Comparison of ENCODE assay signal across 23 cellular contexts in the genomic region with DNA sequence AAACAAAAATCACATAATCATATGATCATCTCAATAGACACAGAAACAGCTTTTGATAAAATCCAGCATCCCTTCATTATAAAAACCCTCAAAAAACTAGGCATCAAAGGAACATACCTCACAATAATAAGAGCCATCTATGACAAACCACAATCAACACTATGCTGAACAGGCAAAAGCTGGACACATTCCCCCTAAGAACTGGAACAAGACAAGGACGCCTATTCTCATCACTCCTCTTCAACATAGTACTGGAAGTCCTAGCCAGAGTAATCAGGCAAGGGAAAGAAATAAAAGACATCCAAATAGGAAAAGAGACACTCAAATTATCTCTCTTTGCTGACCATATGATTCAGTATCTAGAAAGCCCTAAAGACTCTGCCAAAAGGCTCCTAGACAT.
"Had no signal": no experiment of that assay in that cellular context is flagged by ENCODE, and none has a peak within 500 bp of the region (broad histone marks: within the 10 kb centered on the region; RNA-seq: fewer than 3 reads in every experiment).

No MANE protein-coding gene starts in this region.

- H3K4me1 ChIP-seq: Peyer's patch had no signal

- DNase-seq: activated CD4-positive, alpha-beta T cell treated with anti-CD3 and anti-CD28 coated beads for 48 hours; activated CD4-positive, alpha-beta T cell treated with anti-CD3 and anti-CD28 coated beads, Interleukin-2, amount 50 U/mL, for 48 hours; activated CD4-positive, CD25-positive, alpha-beta regulatory T cell treated with anti-CD3 and anti-CD28 coated beads, Interleukin-2, amount 50 U/mL, for 72 hours; activated CD8-positive, alpha-beta memory T cell treated with anti-CD3 and anti-CD28 coated beads for 24 hours; activated effector memory CD4-positive, alpha-beta T cell treated with anti-CD3 and anti-CD28 coated beads, Interleukin-2, amount 50 U/mL, for 16 hours; activated naive CD4-positive, alpha-beta T cell treated with Interleukin-2 at 50 U/mL for 16 hours; activated naive CD8-positive, alpha-beta T cell treated with anti-CD3 and anti-CD28 coated beads for 36 hours; activated T-cell treated with anti-CD3 and anti-CD28 coated beads, Interleukin-2, amount 50 U/mL, for 4 hours; brain microvascular endothelial cell; Karpas-422; MM.1S; NCI-H1105; NCI-H1436; NCI-H2029 treated with DMSO at 0.1 percent for 48 hours; NCI-H345; NCI-H510A treated with DMSO at 0.1 percent for 48 hours; Peyer's patch; SHP77 treated with DMSO at 0.1 percent for 48 hours; T-helper 9 cell had no signal

- H3K27ac Mint-ChIP-seq: activated naive CD8-positive, alpha-beta T cell treated with anti-CD3 and anti-CD28 coated beads for 36 hours; T-helper 1 cell treated with Interleukin-12 subunit alpha and Interleukin-12 subunit beta and Interleukin-4 antibody, amounts not matched to agents 30 μg/mL and 1 μg/mL, for 36 hours; WTC11 had no signal

- H3K27ac ChIP-seq: brain microvascular endothelial cell, cardiac muscle cell, Peyer's patch, RWPE1 had no signal

- H3K4me3 Mint-ChIP-seq: activated naive CD8-positive, alpha-beta T cell treated with anti-CD3 and anti-CD28 coated beads for 36 hours; activated T-cell treated with anti-CD3 and anti-CD28 coated beads, Interleukin-2, amount 50 U/mL, for 4 hours; T-helper 1 cell treated with Interleukin-12 subunit alpha and Interleukin-12 subunit beta and Interleukin-4 antibody, amounts not matched to agents 30 μg/mL and 1 μg/mL, for 36 hours; WTC11 had no signal

- H3K27me3 ChIP-seq: brain microvascular endothelial cell, cardiac muscle cell, Peyer's patch had no signal

- ATAC-seq: activated T-cell treated with anti-CD3 and anti-CD28 coated beads, Interleukin-2, amount 50 U/mL, for 4 hours; WTC11 had no signal

- H3K9me3 ChIP-seq: Peyer's patch had no signal

- H3K27me3 Mint-ChIP-seq: activated naive CD8-positive, alpha-beta T cell treated with anti-CD3 and anti-CD28 coated beads for 36 hours had no signal

- H3K9me3 Mint-ChIP-seq: activated naive CD8-positive, alpha-beta T cell treated with anti-CD3 and anti-CD28 coated beads for 36 hours; activated T-cell treated with anti-CD3 and anti-CD28 coated beads, Interleukin-2, amount 50 U/mL, for 4 hours had no signal
